ENCODE assay signal across 9 cellular contexts in the genomic region with DNA sequence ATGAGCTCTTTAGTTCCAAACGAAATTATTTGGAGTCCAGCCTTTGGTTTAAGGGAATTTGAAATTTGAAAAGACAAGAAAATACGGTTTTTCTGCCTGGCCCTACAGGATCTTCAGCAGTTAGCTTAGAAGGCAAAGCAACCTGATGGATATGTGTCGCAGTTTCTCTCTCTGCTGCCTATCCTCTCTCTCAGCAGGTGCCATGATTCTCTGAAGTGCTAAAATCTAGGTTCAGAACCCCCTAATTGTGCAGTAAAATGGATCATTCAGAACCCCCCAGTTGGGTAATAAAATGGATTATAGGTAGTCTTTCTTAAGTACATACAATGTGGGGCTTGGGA. TPM values are rescaled to one million over a fixed set of nuclear protein-coding genes. Genes with fewer than 3 reads are reported as not detected.
DNase-seq lines count a peak whose midpoint lies in the region; ATAC-seq, FAIRE-seq and TF ChIP-seq lines count a peak whose summit lies in the region.
"Had no signal": no experiment of that assay in that cellular context is flagged by ENCODE, and none has a peak within 500 bp of the region (broad histone marks: within the 10 kb centered on the region; RNA-seq: fewer than 3 reads in every experiment).

No MANE protein-coding gene starts in this region.

- BruUV-seq in Panc1 (replicated peaks; lab: Mats Ljungman, UMichigan) = no TSS peak

- DNase-seq in CD8-positive, alpha-beta T cell = no peak
- DNase-seq in GM23248 = no peak
- DNase-seq in Panc1 (ENCODE audit: low read depth, low spot score) = no peak
- DNase-seq in heart left ventricle = no peak
- DNase-seq in small intestine = no peak
- DNase-seq in SW 1271 (lab: John Stamatoyannopoulos, UW) = no peak
- no peak for DNase-seq in cerebellar nuclear complex (lab: John Stamatoyannopoulos, UW)
- DNase-seq in NCI-H1930 (lab: John Stamatoyannopoulos, UW) = no peak

- H3K9me3 ChIP-seq in CD8-positive, alpha-beta T cell (ENCODE audit: low read length) = no peaks in the 10 kb centered on the region
- H3K9me3 ChIP-seq in GM23248 (ENCODE audit: low read depth) (no peaks in the 10 kb centered on the region), Panc1 (ENCODE audit: control insufficient read depth, insufficient read depth, low read depth, low read length) (no peaks in the 10 kb centered on the region), heart left ventricle (no peaks in the 10 kb centered on the region), small intestine (ENCODE audit: control insufficient read depth, low read depth) (no peaks in the 10 kb centered on the region)

- in situ Hi-C loops in GM23248 (cut with MboI) (loop anchor here (25.0 kb wide), 1 partner anchor 1640 kb away; no protein-coding TSS in a partner anchor), Panc1 (cut with HindIII; ENCODE audit: low pct_unique_long_range_greater_than_20kb, low sequenced_read_pairs) (no loop called here)

- H3K36me3 Mint-ChIP-seq in CD8-positive, alpha-beta T cell = no peaks in the 10 kb centered on the region

- H3K79me2 ChIP-seq in GM23248 (ENCODE audit: insufficient read depth) = peaks cover 39% of the 10 kb centered on the region

- H3K27ac Mint-ChIP-seq in CD8-positive, alpha-beta T cell = no peak overlapping the region

- H3K4me1 ChIP-seq in CD8-positive, alpha-beta T cell (ENCODE audit: insufficient read depth, low read length) = peaks cover 10% of the 10 kb centered on the region
- H3K4me1 ChIP-seq in GM23248 (ENCODE audit: insufficient read depth) (peaks cover 14% of the 10 kb centered on the region; the same call in 1 of the 2 replicates), Panc1 (ENCODE audit: control insufficient read depth, insufficient read depth, low read length) (peaks cover 9% of the 10 kb centered on the region; the same call in 1 of the 2 replicates), heart left ventricle (peaks cover 4 to 17% (median 11%) of the 10 kb centered on the region in 12 donors), small intestine (ENCODE audit: control insufficient read depth in 2 of 2, insufficient read depth in 1 of 2, low read depth in 1 of 2, low read length in 1 of 2) (peaks cover 0 to 3% of the 10 kb centered on the region in 2 donors)

- TF ChIP-seq POLR2A in heart left ventricle (IDR thresholded peaks at IDR 0.05) = no peak

- intact Hi-C loops in CD8-positive, alpha-beta T cell (cut with DNase I, micrococcal nuclease) = no loop called here
- intact Hi-C loops in Panc1 (cut with micrococcal nuclease; ENCODE audit: unreplicated experiment) (no loop called here), heart left ventricle (cut with DNase I) (no loop called here)

- H3K4me3 Mint-ChIP-seq in CD8-positive, alpha-beta T cell = peak overlapping the region; percentile 81

- FAIRE-seq in small intestine (lab: Jason Lieb, UNC) = no peak

- H2AFZ ChIP-seq in GM23248 = peak overlapping the region; percentile 95

- no peak overlapping the region for H3K27ac ChIP-seq in CD8-positive, alpha-beta T cell (ENCODE audit: low read depth, low read length)
- H3K27ac ChIP-seq in GM23248 (no peak overlapping the region), Panc1 (ENCODE audit: low read length) (peak overlapping the region; percentile 81), heart left ventricle (peak overlapping the region in 1 of 12 donors; percentile 19), small intestine (ENCODE audit: low read depth in 1 of 2, low read length in 1 of 2) (no peak overlapping the region)

- no peaks in the 10 kb centered on the region for H3K9me3 Mint-ChIP-seq in CD8-positive, alpha-beta T cell

- H3K36me3 ChIP-seq in CD8-positive, alpha-beta T cell (ENCODE audit: insufficient read depth, low read length) = no peaks in the 10 kb centered on the region
- H3K36me3 ChIP-seq in GM23248 (ENCODE audit: low read depth) (no peaks in the 10 kb centered on the region), Panc1 (ENCODE audit: control insufficient read depth, insufficient read depth, low read length) (peaks cover 18% of the 10 kb centered on the region), heart left ventricle (no peaks in the 10 kb centered on the region), small intestine (ENCODE audit: control insufficient read depth in 2 of 2, insufficient read depth in 2 of 2, low read length in 2 of 2) (no peaks in the 10 kb centered on the region)

- H3K9me2 ChIP-seq in GM23248 (ENCODE audit: insufficient read depth) = no peaks in the 10 kb centered on the region

- peak; percentile 14 for ATAC-seq in CD8-positive, alpha-beta T cell
- ATAC-seq in Panc1 = peak; percentile 20
- ATAC-seq in heart left ventricle = peak in 1 of 4 donors; percentile 3

- peaks cover 10% of the 10 kb centered on the region for H3K27me3 ChIP-seq in CD8-positive, alpha-beta T cell (ENCODE audit: insufficient read depth, low read length)
- H3K27me3 ChIP-seq in GM23248 (replicated peaks; ENCODE audit: insufficient read depth) (no peaks in the 10 kb centered on the region), Panc1 (ENCODE audit: control insufficient read depth, insufficient read depth, low read length) (no peaks in the 10 kb centered on the region), heart left ventricle (no peaks in the 10 kb centered on the region), small intestine (ENCODE audit: control insufficient read depth in 2 of 2, insufficient read depth in 2 of 2, low read length in 2 of 2) (no peaks in the 10 kb centered on the region)

- peak overlapping the region; percentile 65 for H3K4me3 ChIP-seq in CD8-positive, alpha-beta T cell (ENCODE audit: low read depth, low read length)
- peak overlapping the region; percentile 82 for H3K4me3 ChIP-seq in GM23248
- H3K4me3 ChIP-seq in Panc1 (ENCODE audit: low read depth in 2 of 2, low read length in 2 of 2) = peak overlapping the region; percentile 95 to 97
- peak overlapping the region in 11 of 12 donors; percentile 45 to 77 (median 64) for H3K4me3 ChIP-seq in heart left ventricle
- H3K4me3 ChIP-seq in small intestine (ENCODE audit: low read depth in 1 of 2, low read length in 2 of 2) = peak overlapping the region; percentile 48 to 65

- H3F3A ChIP-seq in GM23248 (ENCODE audit: insufficient read depth) = no peaks in the 10 kb centered on the region

- CTCF ChIA-PET in CD8-positive, alpha-beta T cell (lab: Charles Lee) = no interaction called here
- CTCF ChIA-PET in Panc1 (lab: Charles Lee) = no interaction called here

- POLR2A ChIA-PET in CD8-positive, alpha-beta T cell (lab: Charles Lee) = no interaction called here
- POLR2A ChIA-PET in Panc1 (lab: Charles Lee) = no interaction called here

- no peaks in the 10 kb centered on the region for H4K20me1 ChIP-seq in GM23248 (ENCODE audit: insufficient read depth)

- peak overlapping the region; percentile 85 for H3K9ac ChIP-seq in GM23248

- peak overlapping the region; percentile 85 for H3K4me2 ChIP-seq in GM23248 (ENCODE audit: unreplicated experiment)

- TF ChIP-seq CTCF in CD8-positive, alpha-beta T cell (IDR thresholded peaks at IDR 0.05) = no peak
- TF ChIP-seq CTCF in Panc1 (IDR thresholded peaks at IDR 0.05) (no peak), heart left ventricle (IDR thresholded peaks at IDR 0.05) (no peak)

- WGBS in GM23248 (ENCODE audit: low coverage in 1 of 2, low lambda C conversion rate in 2 of 2, missing lambda C conversion rate in 2 of 2), 2 experiments = 0 to 1% methylated on average over 3 of the region's 3 CpGs
- WGBS in heart left ventricle, 4 donors = 6 to 11% (median 9%) methylated on average over 3 of the region's 3 CpGs
- WGBS in small intestine, 3 donors = 5 to 11% (median 9%) methylated on average over 3 of the region's 3 CpGs

- H3K4me1 Mint-ChIP-seq in CD8-positive, alpha-beta T cell (ENCODE audit: low read depth) = peaks cover 22% of the 10 kb centered on the region

- peaks cover 14% of the 10 kb centered on the region for H3K27me3 Mint-ChIP-seq in CD8-positive, alpha-beta T cell (ENCODE audit: low read depth)

RNA-seq across cellular contexts. Expression of a gene that starts 0.4 kb away (rescaled TPM):
- total RNA-seq in CD8-positive, alpha-beta T cell = not detected
- 9.9 and 14.7 TPM in 2 replicates for total RNA-seq in GM23248 (2014; rRNA removed; shearing (Covaris generic))
- polyA plus RNA-seq in GM23248 (2016; fragmentation: Nextera tagmentation; extraction: Ambion mirVana) (14.5 and 15.3 TPM in 2 replicates), heart left ventricle (under 1 TPM; 0.04 to 0.07 TPM), small intestine (1 to 10 TPM in 1 of 3 donors, under 1 TPM in 2; 0.27 to 6.9 (median 0.67) TPM)
- total RNA-seq in Panc1 (2021; ENCODE audit: unreplicated experiment) (43.0 TPM), heart left ventricle (1 to 10 TPM in 2 of 9 donors, under 1 TPM in 6, not detected in 1; 0.09 to 4.2 (median 0.52) TPM)
- polyA plus RNA-seq in Panc1 (2012; ENCODE audit: insufficient read length) = 11.2 TPM

RNA-seq across cellular contexts. Expression of a gene that starts 47.6 kb away (rescaled TPM):
- total RNA-seq in CD8-positive, alpha-beta T cell = not detected
- total RNA-seq in GM23248 (2014; rRNA removed; shearing (Covaris generic)) = not detected in 2 replicates
- not detected in 2 replicates for polyA plus RNA-seq in GM23248 (2016; fragmentation: Nextera tagmentation; extraction: Ambion mirVana)
- total RNA-seq in Panc1 (2021; ENCODE audit: unreplicated experiment) = not detected
- not detected for polyA plus RNA-seq in Panc1 (2012; ENCODE audit: insufficient read length)
- total RNA-seq in heart left ventricle = not detected
- polyA plus RNA-seq in heart left ventricle = not detected
- not detected for polyA plus RNA-seq in small intestine
- total RNA-seq: HT1080 had no signal
